ENCODE assay signal across 25 cellular contexts in genomic region chr4:119897260-119897659, GRCh38.
DNase-seq lines count a peak whose midpoint lies in the region; ATAC-seq lines count a peak whose summit lies in the region.
"Had no signal": no experiment of that assay in that cellular context is flagged by ENCODE, and none has a peak within 500 bp of the region (broad histone marks: within the 10 kb centered on the region; RNA-seq: fewer than 3 reads in every experiment).

No MANE protein-coding gene starts in this region.

- no peak for ATAC-seq in GM21381 (IDR thresholded peaks at IDR 0.05; ENCODE audit: unreplicated experiment)
- ATAC-seq: activated CD8-positive, alpha-beta memory T cell treated with anti-CD3 and anti-CD28 coated beads, Interleukin-2, amount 10 ng/mL, durations not matched to agents 7 days and 5 days; activated T-cell treated with anti-CD3 and anti-CD28 coated beads, Interleukin-2, amount 50 U/mL, for 72 hours; HCT116 had no signal

- DNase-seq in NCI-H128 (lab: John Stamatoyannopoulos, UW; ENCODE audit: unreplicated experiment) = peak; percentile 18
- DNase-seq in NCI-H2171 treated with DMSO at 0.1 percent for 48 hours (lab: John Stamatoyannopoulos, UW) = peak; percentile 93
- peak; percentile 68 for DNase-seq in SK-N-DZ (ENCODE audit: low spot score)
- peak; percentile 21 for DNase-seq in retina
- DNase-seq in iPS-NIHi11 (ENCODE audit: low spot score) = no peak
- DNase-seq in T-helper 1 cell = no peak
- DNase-seq: ACHN; activated B cell treated with CpG ODN at 0.5 μM for 24 hours; activated CD8-positive, alpha-beta memory T cell treated with anti-CD3 and anti-CD28 coated beads, Interleukin-2, amount 10 ng/mL, durations not matched to agents 7 days and 5 days; activated naive CD4-positive, alpha-beta T cell treated with anti-CD3 and anti-CD28 coated beads for 36 hours; activated T-cell treated with anti-CD3 and anti-CD28 coated beads, Interleukin-2, amount 50 U/mL, for 72 hours; amniotic stem cell; DMS79; effector CD4-positive, alpha-beta T cell; GF-D8; KG1; kidney glomerular epithelial cell; MG63; NCI-H1436 treated with DMSO at 0.1 percent for 48 hours; NCI-H226; ovary; SHP77; small intestine had no signal

Comparison
In these comparisons a context has a peak if more than half of its experiments do, and no peak if none do; other contexts are left out.
1. DNase-seq: peak in NCI-H128 (single experiment), NCI-H2171 treated with DMSO at 0.1 percent for 48 hours (single experiment), SK-N-DZ (single experiment) and retina (single experiment); none in iPS-NIHi11 (single experiment) and T-helper 1 cell (0 of 5).